ENCODE assay signal across 1 cellular context in genomic region chr1:162151900-162152829, GRCh38.
TF ChIP-seq lines count a peak whose summit lies in the region.

No MANE protein-coding gene starts in this region.

TF ChIP-seq in HepG2, 621 proteins besides CTCF, POLR2A, EP300 and RAD21 (continued from another document and continues in another):
- 0 out of 2 replicates have a peak, but pooled peaks have one; percentile 31 for TF ChIP-seq ZNF761 (CRISPR knock-in tag; conservative IDR thresholded peaks at IDR 0.05)
- TF ChIP-seq, protein P1, sequence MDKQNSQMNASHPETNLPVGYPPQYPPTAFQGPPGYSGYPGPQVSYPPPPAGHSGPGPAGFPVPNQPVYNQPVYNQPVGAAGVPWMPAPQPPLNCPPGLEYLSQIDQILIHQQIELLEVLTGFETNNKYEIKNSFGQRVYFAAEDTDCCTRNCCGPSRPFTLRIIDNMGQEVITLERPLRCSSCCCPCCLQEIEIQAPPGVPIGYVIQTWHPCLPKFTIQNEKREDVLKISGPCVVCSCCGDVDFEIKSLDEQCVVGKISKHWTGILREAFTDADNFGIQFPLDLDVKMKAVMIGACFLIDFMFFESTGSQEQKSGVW (CRISPR knock-in tag; IDR thresholded peaks at IDR 0.05; ENCODE audit: borderline replicate concordance), result no peak
- no peak for TF ChIP-seq DBP (CRISPR knock-in tag; IDR thresholded peaks at IDR 0.05; ENCODE audit: not compliant biosample characterization)
- peak; percentile 25; the same call in 1 of the 2 replicates for TF ChIP-seq ELF3 (CRISPR knock-in tag; IDR thresholded peaks at IDR 0.05)
- peak; percentile 81; the same call in 1 of the 2 replicates for TF ChIP-seq HMG20A (CRISPR knock-in tag; IDR thresholded peaks at IDR 0.05; ENCODE audit: borderline replicate concordance)
- peak; percentile 78; the same call in 1 of the 2 replicates for TF ChIP-seq ZNF605 (CRISPR knock-in tag; IDR thresholded peaks at IDR 0.05)
- TF ChIP-seq, protein P2, sequence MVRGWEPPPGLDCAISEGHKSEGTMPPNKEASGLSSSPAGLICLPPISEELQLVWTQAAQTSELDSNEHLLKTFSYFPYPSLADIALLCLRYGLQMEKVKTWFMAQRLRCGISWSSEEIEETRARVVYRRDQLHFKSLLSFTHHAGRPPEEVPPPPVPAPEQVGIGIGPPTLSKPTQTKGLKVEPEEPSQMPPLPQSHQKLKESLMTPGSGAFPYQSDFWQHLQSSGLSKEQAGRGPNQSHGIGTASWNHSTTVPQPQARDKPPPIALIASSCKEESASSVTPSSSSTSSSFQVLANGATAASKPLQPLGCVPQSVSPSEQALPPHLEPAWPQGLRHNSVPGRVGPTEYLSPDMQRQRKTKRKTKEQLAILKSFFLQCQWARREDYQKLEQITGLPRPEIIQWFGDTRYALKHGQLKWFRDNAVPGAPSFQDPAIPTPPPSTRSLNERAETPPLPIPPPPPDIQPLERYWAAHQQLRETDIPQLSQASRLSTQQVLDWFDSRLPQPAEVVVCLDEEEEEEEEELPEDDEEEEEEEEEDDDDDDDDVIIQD (CRISPR knock-in tag; IDR thresholded peaks at IDR 0.05; ENCODE audit: low read depth), result peak; percentile 80; the same call in 1 of the 2 replicates
- TF ChIP-seq IRF2 (CRISPR knock-in tag; IDR thresholded peaks at IDR 0.05), result peak; percentile 63
- TF ChIP-seq ZBTB39 (CRISPR knock-in tag; IDR thresholded peaks at IDR 0.05), result no peak
- TF ChIP-seq KDM5B (CRISPR knock-in tag; IDR thresholded peaks at IDR 0.05; ENCODE audit: borderline replicate concordance), result peak; percentile 74; the same call in 1 of the 2 replicates
- no peak for TF ChIP-seq CAMTA2 (CRISPR knock-in tag; IDR thresholded peaks at IDR 0.05; ENCODE audit: borderline replicate concordance)
- no peak for TF ChIP-seq ZBTB8A (CRISPR knock-in tag; IDR thresholded peaks at IDR 0.05; ENCODE audit: borderline replicate concordance, low read depth)
- TF ChIP-seq ZNF841 (CRISPR knock-in tag; IDR thresholded peaks at IDR 0.05; ENCODE audit: borderline replicate concordance), result no peak
- TF ChIP-seq ZNF205 (CRISPR knock-in tag; IDR thresholded peaks at IDR 0.05), result no peak
- TF ChIP-seq ZNF740 (CRISPR knock-in tag; IDR thresholded peaks at IDR 0.05), result no peak
- TF ChIP-seq SMARCE1 (IDR thresholded peaks at IDR 0.05; ENCODE audit: borderline replicate concordance), result no peak
- no peak for TF ChIP-seq ZXDC (CRISPR knock-in tag; IDR thresholded peaks at IDR 0.05)
- TF ChIP-seq ZNF513 (CRISPR knock-in tag; conservative IDR thresholded peaks at IDR 0.05), result no peak
- no peak for TF ChIP-seq RFX1 (IDR thresholded peaks at IDR 0.05)
- TF ChIP-seq ARID3A (IDR thresholded peaks at IDR 0.05; ENCODE audit: low read depth, low read length), result no peak
- no peak for TF ChIP-seq XBP1 (CRISPR knock-in tag; IDR thresholded peaks at IDR 0.05)
- peak; percentile 46; the same call in 1 of the 2 replicates for TF ChIP-seq HMG20B (CRISPR knock-in tag; conservative IDR thresholded peaks at IDR 0.05)
- no peak for TF ChIP-seq BRD4 (CRISPR knock-in tag; IDR thresholded peaks at IDR 0.05)
- TF ChIP-seq PLRG1 (conservative IDR thresholded peaks at IDR 0.05), result no peak
- TF ChIP-seq GTF2F1 (IDR thresholded peaks at IDR 0.05; ENCODE audit: low read length), result no peak
- TF ChIP-seq NKX3-1 (CRISPR knock-in tag; IDR thresholded peaks at IDR 0.05), result no peak
- peak; percentile 70; the same call in 1 of the 2 replicates for TF ChIP-seq ZNF34 (CRISPR knock-in tag; IDR thresholded peaks at IDR 0.05; ENCODE audit: borderline replicate concordance)
- TF ChIP-seq RELA (CRISPR knock-in tag; IDR thresholded peaks at IDR 0.05), result peak; percentile 41; the same call in 1 of the 2 replicates
- no peak for TF ChIP-seq ATM (IDR thresholded peaks at IDR 0.05; ENCODE audit: borderline replicate concordance)
- 0 out of 2 replicates have a peak, but pooled peaks have one; percentile 48 for TF ChIP-seq TP53 (CRISPR knock-in tag; conservative IDR thresholded peaks at IDR 0.05)
- TF ChIP-seq ZNF768 (CRISPR knock-in tag; IDR thresholded peaks at IDR 0.05), result peak; percentile 77
- TF ChIP-seq MED8 (CRISPR knock-in tag; IDR thresholded peaks at IDR 0.05; ENCODE audit: insufficient replicate concordance), result no peak
- TF ChIP-seq ZNF616 (CRISPR knock-in tag; IDR thresholded peaks at IDR 0.05; ENCODE audit: low read depth), result no peak
- TF ChIP-seq LRRFIP1 (CRISPR knock-in tag; conservative IDR thresholded peaks at IDR 0.05), result no peak
- TF ChIP-seq CEBPG (CRISPR knock-in tag; IDR thresholded peaks at IDR 0.05), result peak; percentile 99
